ENCODE assay signal across 9 cellular contexts in genomic region chr12:8692573-8692972, GRCh38. TPM values are rescaled to one million over a fixed set of nuclear protein-coding genes. Genes with fewer than 3 reads are reported as not detected.
DNase-seq lines count a peak whose midpoint lies in the region; ATAC-seq and TF ChIP-seq lines count a peak whose summit lies in the region.
"Had no signal": no experiment of that assay in that cellular context is flagged by ENCODE, and none has a peak within 500 bp of the region (broad histone marks: within the 10 kb centered on the region; RNA-seq: fewer than 3 reads in every experiment).

No MANE protein-coding gene starts in this region.

- H3K4me1 ChIP-seq in heart left ventricle (peaks cover 0 to 33% (median 20%) of the 10 kb centered on the region in 12 donors), subcutaneous abdominal adipose tissue (ENCODE audit: control insufficient read depth in 5 of 5, insufficient read depth in 5 of 5, low read length in 5 of 5) (peaks cover 3 to 37% (median 31%) of the 10 kb centered on the region in 5 donors)

- H3K27me3 ChIP-seq in heart left ventricle (no peaks in the 10 kb centered on the region), subcutaneous abdominal adipose tissue (ENCODE audit: control insufficient read depth in 5 of 5, insufficient read depth in 4 of 5, low read length in 5 of 5) (no peaks in the 10 kb centered on the region)

- H3K4me3 ChIP-seq in heart left ventricle (no peak overlapping the region), subcutaneous abdominal adipose tissue (ENCODE audit: low read depth in 1 of 5, low read length in 5 of 5) (peak overlapping the region in 1 of 5 donors; percentile 30)

- ATAC-seq in heart left ventricle, result peak; percentile 38 to 74 (median 64)
- no peak for ATAC-seq in HG02759 (IDR thresholded peaks at IDR 0.05; ENCODE audit: unreplicated experiment)
- no peak for ATAC-seq in GM18909 (IDR thresholded peaks at IDR 0.05; ENCODE audit: poor library complexity, unreplicated experiment)

- intact Hi-C loops in heart left ventricle (cut with DNase I), result loop anchor here in 1 of 10 donors (5.0 kb wide), 1 partner anchor 215 kb away; no protein-coding TSS in a partner anchor
- intact Hi-C loops in cardiac septum (cut with DNase I), result no loop called here

- H3K9ac ChIP-seq in subcutaneous abdominal adipose tissue (ENCODE audit: low read length in 5 of 5), result peak overlapping the region in 1 of 5 donors; percentile 51

- DNase-seq in heart left ventricle, result peak in 2 of 5 donors; percentile 52 to 54
- no peak for DNase-seq in cardiac septum (ENCODE audit: low spot score)
- DNase-seq in inferior parietal cortex (ENCODE audit: extremely low spot score), result peak; percentile 64
- no peak for DNase-seq in activated T-cell treated with anti-CD3 and anti-CD28 coated beads, Interleukin-2, amount 50 U/mL, for 48 hours
- DNase-seq: CD4-positive, CD25-positive, alpha-beta regulatory T cell had no signal

- no peak for TF ChIP-seq POLR2A in heart left ventricle (IDR thresholded peaks at IDR 0.05)

- H3K27ac ChIP-seq in heart left ventricle (peak overlapping the region in 8 of 12 donors; percentile 5 to 78 (median 26)), angular gyrus (ENCODE audit: low read depth, low read length) (peak overlapping the region; percentile 77), subcutaneous abdominal adipose tissue (ENCODE audit: low read depth, low read length) (peak overlapping the region; percentile 7)

- TF ChIP-seq CTCF in heart left ventricle (IDR thresholded peaks at IDR 0.05), result no peak

- no peaks in the 10 kb centered on the region for H3K9me3 ChIP-seq in heart left ventricle
- H3K9me3 ChIP-seq in subcutaneous abdominal adipose tissue (ENCODE audit: control insufficient read depth in 5 of 5, low read length in 5 of 5), result no peaks in the 10 kb centered on the region

- 5 to 12% (median 10%) methylated on average over 5 of the region's 5 CpGs for WGBS in heart left ventricle, 4 donors

- H3K36me3 ChIP-seq in heart left ventricle, result no peaks in the 10 kb centered on the region
- H3K36me3 ChIP-seq in subcutaneous abdominal adipose tissue (ENCODE audit: control insufficient read depth in 5 of 5, insufficient read depth in 5 of 5, low read length in 5 of 5), result no peaks in the 10 kb centered on the region

RNA-seq across cellular contexts. Expression of gene RIMKLB, which starts 5.2 kb away (rescaled TPM):
- total RNA-seq in heart left ventricle (10 to 100 TPM in 8 of 9 donors, 1 to 10 TPM in 1; 8.5 to 16.9 (median 11.9) TPM), cardiac septum (13.8 TPM)
- 10 to 100 TPM in 1 of 2 donors, 1 to 10 TPM in 1; 7.4 to 15.4 TPM for polyA plus RNA-seq in heart left ventricle

RNA-seq across cellular contexts. Expression of gene MFAP5, which starts 29.9 kb away (rescaled TPM):
- total RNA-seq in heart left ventricle, result 100 to 1,000 TPM in 2 of 9 donors, 10 to 100 TPM in 7; 12.4 to 137 (median 33.0) TPM
- polyA plus RNA-seq in heart left ventricle, result 10 to 100 TPM; 10.2 to 17.4 TPM
- 20.8 TPM for total RNA-seq in cardiac septum
- total RNA-seq: CD4-positive, CD25-positive, alpha-beta regulatory T cell had no signal
- polyA plus RNA-seq: CD4-positive, CD25-positive, alpha-beta regulatory T cell had no signal

Comparison
In these comparisons a context has a peak if more than half of its experiments do, and no peak if none do; other contexts are left out.
1. ATAC-seq: peak in heart left ventricle (4 of 4); none in HG02759 (single experiment) and GM18909 (single experiment).
2. H3K27ac ChIP-seq: peak in every context shown above with its lines; median percentile 77 in angular gyrus; 26 in heart left ventricle; 7 in subcutaneous abdominal adipose tissue.